Comparison of ENCODE assay signal across 1 cellular context in the genomic region with DNA sequence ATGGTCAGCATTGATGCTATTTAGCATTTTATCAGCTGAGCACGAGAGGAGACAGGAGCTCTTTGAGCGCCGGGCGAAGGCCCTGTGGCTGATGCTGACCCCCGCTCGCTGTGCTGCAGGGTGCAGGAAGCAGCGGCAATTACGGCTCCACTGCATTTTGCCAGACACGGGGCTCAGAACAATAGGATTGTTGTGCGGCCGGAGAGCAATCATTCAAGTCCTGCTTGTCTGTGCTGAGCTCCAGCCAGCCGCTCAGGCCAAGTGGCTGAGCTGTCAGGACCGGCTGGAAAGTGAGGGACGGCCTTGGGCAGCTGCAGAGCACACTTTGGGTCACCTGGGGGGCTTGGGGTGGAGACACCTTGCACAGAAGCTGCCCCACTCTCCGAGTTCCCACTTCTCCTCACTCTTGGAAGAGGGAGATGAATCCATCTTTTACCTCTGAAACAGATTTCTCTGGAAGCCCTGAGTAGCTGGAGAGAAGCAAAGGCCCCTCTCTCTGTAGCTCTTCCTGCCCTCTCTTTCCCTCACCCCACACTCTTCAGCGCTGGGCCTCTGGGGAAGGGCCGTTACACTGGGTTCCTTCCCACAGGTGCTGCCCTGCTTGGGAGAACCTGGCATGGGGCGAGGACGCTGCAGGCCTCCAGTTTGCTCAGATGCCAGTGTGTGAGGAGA.
TF ChIP-seq lines count a peak whose summit lies in the region.

No MANE protein-coding gene starts in this region.

TF ChIP-seq in WTC11, 78 proteins besides CTCF, POLR2A, EP300 and RAD21 (continued from another document):
- TF ChIP-seq, protein P1, sequence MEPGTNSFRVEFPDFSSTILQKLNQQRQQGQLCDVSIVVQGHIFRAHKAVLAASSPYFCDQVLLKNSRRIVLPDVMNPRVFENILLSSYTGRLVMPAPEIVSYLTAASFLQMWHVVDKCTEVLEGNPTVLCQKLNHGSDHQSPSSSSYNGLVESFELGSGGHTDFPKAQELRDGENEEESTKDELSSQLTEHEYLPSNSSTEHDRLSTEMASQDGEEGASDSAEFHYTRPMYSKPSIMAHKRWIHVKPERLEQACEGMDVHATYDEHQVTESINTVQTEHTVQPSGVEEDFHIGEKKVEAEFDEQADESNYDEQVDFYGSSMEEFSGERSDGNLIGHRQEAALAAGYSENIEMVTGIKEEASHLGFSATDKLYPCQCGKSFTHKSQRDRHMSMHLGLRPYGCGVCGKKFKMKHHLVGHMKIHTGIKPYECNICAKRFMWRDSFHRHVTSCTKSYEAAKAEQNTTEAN (CRISPR knock-in tag; IDR thresholded peaks at IDR 0.05): 0 out of 2 replicates have a peak, but pooled peaks have one; percentile 59
- no peak for TF ChIP-seq ZNF232 (CRISPR knock-in tag; IDR thresholded peaks at IDR 0.05)
- TF ChIP-seq, protein P2, sequence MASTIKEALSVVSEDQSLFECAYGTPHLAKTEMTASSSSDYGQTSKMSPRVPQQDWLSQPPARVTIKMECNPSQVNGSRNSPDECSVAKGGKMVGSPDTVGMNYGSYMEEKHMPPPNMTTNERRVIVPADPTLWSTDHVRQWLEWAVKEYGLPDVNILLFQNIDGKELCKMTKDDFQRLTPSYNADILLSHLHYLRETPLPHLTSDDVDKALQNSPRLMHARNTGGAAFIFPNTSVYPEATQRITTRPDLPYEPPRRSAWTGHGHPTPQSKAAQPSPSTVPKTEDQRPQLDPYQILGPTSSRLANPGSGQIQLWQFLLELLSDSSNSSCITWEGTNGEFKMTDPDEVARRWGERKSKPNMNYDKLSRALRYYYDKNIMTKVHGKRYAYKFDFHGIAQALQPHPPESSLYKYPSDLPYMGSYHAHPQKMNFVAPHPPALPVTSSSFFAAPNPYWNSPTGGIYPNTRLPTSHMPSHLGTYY (CRISPR knock-in tag; IDR thresholded peaks at IDR 0.05): no peak
- TF ChIP-seq EMX1 (CRISPR knock-in tag; IDR thresholded peaks at IDR 0.05): no peak
- TF ChIP-seq, protein P3, sequence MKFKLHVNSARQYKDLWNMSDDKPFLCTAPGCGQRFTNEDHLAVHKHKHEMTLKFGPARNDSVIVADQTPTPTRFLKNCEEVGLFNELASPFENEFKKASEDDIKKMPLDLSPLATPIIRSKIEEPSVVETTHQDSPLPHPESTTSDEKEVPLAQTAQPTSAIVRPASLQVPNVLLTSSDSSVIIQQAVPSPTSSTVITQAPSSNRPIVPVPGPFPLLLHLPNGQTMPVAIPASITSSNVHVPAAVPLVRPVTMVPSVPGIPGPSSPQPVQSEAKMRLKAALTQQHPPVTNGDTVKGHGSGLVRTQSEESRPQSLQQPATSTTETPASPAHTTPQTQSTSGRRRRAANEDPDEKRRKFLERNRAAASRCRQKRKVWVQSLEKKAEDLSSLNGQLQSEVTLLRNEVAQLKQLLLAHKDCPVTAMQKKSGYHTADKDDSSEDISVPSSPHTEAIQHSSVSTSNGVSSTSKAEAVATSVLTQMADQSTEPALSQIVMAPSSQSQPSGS (CRISPR knock-in tag; IDR thresholded peaks at IDR 0.05; ENCODE audit: borderline replicate concordance, low read depth): no peak
- no peak for TF ChIP-seq NR2C2 (CRISPR knock-in tag; IDR thresholded peaks at IDR 0.05)
- no peak for TF ChIP-seq SMAD3 (CRISPR knock-in tag; IDR thresholded peaks at IDR 0.05; ENCODE audit: borderline replicate concordance)
- no peak for TF ChIP-seq ZNF423 (CRISPR knock-in tag; IDR thresholded peaks at IDR 0.05)
- no peak for TF ChIP-seq FOXJ3 (CRISPR knock-in tag; IDR thresholded peaks at IDR 0.05; ENCODE audit: borderline replicate concordance)
- TF ChIP-seq, protein P4, sequence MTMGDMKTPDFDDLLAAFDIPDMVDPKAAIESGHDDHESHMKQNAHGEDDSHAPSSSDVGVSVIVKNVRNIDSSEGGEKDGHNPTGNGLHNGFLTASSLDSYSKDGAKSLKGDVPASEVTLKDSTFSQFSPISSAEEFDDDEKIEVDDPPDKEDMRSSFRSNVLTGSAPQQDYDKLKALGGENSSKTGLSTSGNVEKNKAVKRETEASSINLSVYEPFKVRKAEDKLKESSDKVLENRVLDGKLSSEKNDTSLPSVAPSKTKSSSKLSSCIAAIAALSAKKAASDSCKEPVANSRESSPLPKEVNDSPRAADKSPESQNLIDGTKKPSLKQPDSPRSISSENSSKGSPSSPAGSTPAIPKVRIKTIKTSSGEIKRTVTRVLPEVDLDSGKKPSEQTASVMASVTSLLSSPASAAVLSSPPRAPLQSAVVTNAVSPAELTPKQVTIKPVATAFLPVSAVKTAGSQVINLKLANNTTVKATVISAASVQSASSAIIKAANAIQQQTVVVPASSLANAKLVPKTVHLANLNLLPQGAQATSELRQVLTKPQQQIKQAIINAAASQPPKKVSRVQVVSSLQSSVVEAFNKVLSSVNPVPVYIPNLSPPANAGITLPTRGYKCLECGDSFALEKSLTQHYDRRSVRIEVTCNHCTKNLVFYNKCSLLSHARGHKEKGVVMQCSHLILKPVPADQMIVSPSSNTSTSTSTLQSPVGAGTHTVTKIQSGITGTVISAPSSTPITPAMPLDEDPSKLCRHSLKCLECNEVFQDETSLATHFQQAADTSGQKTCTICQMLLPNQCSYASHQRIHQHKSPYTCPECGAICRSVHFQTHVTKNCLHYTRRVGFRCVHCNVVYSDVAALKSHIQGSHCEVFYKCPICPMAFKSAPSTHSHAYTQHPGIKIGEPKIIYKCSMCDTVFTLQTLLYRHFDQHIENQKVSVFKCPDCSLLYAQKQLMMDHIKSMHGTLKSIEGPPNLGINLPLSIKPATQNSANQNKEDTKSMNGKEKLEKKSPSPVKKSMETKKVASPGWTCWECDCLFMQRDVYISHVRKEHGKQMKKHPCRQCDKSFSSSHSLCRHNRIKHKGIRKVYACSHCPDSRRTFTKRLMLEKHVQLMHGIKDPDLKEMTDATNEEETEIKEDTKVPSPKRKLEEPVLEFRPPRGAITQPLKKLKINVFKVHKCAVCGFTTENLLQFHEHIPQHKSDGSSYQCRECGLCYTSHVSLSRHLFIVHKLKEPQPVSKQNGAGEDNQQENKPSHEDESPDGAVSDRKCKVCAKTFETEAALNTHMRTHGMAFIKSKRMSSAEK (CRISPR knock-in tag; IDR thresholded peaks at IDR 0.05; ENCODE audit: borderline replicate concordance): no peak
- TF ChIP-seq RORB (CRISPR knock-in tag; IDR thresholded peaks at IDR 0.05): no peak
- TF ChIP-seq, protein P5, sequence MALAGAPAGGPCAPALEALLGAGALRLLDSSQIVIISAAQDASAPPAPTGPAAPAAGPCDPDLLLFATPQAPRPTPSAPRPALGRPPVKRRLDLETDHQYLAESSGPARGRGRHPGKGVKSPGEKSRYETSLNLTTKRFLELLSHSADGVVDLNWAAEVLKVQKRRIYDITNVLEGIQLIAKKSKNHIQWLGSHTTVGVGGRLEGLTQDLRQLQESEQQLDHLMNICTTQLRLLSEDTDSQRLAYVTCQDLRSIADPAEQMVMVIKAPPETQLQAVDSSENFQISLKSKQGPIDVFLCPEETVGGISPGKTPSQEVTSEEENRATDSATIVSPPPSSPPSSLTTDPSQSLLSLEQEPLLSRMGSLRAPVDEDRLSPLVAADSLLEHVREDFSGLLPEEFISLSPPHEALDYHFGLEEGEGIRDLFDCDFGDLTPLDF (CRISPR knock-in tag; IDR thresholded peaks at IDR 0.05): no peak
- TF ChIP-seq, protein P6, sequence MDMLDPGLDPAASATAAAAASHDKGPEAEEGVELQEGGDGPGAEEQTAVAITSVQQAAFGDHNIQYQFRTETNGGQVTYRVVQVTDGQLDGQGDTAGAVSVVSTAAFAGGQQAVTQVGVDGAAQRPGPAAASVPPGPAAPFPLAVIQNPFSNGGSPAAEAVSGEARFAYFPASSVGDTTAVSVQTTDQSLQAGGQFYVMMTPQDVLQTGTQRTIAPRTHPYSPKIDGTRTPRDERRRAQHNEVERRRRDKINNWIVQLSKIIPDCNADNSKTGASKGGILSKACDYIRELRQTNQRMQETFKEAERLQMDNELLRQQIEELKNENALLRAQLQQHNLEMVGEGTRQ (CRISPR knock-in tag; IDR thresholded peaks at IDR 0.05): no peak
- TF ChIP-seq, protein P7, sequence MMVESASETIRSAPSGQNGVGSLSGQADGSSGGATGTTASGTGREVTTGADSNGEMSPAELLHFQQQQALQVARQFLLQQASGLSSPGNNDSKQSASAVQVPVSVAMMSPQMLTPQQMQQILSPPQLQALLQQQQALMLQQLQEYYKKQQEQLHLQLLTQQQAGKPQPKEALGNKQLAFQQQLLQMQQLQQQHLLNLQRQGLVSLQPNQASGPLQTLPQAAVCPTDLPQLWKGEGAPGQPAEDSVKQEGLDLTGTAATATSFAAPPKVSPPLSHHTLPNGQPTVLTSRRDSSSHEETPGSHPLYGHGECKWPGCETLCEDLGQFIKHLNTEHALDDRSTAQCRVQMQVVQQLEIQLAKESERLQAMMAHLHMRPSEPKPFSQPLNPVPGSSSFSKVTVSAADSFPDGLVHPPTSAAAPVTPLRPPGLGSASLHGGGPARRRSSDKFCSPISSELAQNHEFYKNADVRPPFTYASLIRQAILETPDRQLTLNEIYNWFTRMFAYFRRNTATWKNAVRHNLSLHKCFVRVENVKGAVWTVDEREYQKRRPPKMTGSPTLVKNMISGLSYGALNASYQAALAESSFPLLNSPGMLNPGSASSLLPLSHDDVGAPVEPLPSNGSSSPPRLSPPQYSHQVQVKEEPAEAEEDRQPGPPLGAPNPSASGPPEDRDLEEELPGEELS (CRISPR knock-in tag; IDR thresholded peaks at IDR 0.05): peak; percentile 43; the same call in 1 of the 2 replicates
- 0 out of 2 replicates have a peak, but pooled peaks have one; percentile 33 for TF ChIP-seq ETV6 (CRISPR knock-in tag; IDR thresholded peaks at IDR 0.05)
- no peak for TF ChIP-seq JAZF1 (CRISPR knock-in tag; IDR thresholded peaks at IDR 0.05)
